Comparison of ENCODE assay signal across 21 cellular contexts in the genomic region with DNA sequence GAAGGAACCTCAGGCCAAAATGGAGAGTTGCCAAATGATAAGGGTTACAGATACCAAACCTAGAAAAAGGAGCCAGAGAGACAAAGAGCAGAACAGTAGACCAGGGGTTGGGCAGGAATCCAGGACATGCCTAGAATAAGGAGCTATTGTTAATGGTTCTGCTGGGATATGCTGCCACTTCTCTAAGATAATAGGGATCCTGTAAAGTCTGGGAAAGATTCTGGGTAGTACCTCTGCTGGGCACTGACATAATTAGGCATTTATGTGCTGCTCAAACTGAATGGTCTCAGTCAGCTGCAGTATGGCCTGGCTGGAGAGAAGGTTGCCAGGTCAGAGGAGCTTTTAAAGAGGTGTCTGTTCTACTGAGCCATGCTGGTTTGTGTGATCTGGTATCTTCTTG. TPM values are rescaled to one million over a fixed set of nuclear protein-coding genes. Genes with fewer than 3 reads are reported as not detected.
DNase-seq lines count a peak whose midpoint lies in the region; ATAC-seq, FAIRE-seq and TF ChIP-seq lines count a peak whose summit lies in the region.
"Had no signal": no experiment of that assay in that cellular context is flagged by ENCODE, and none has a peak within 500 bp of the region (broad histone marks: within the 10 kb centered on the region; RNA-seq: fewer than 3 reads in every experiment).

No MANE protein-coding gene starts in this region.

- ATAC-seq in K562, result no peak
- peak in 3 of 4 donors; percentile 29 to 47 (median 33) for ATAC-seq in right lobe of liver
- no peak for ATAC-seq in T-cell (replicated peaks in 1 of 4)

- no peak overlapping the region for H3K4me3 Mint-ChIP-seq in activated CD4-positive, alpha-beta T cell treated with anti-CD3 and anti-CD28 coated beads, Interleukin-2, amount 10 ng/mL, durations not matched to agents 24 days and 14 days
- no peak overlapping the region for H3K4me3 Mint-ChIP-seq in T-cell
- H3K4me3 Mint-ChIP-seq: B cell; CD4-positive, alpha-beta memory T cell had no signal

- no TSS peak for BruUV-seq in K562 (replicated peaks; lab: Mats Ljungman, UMichigan)

- FAIRE-seq in K562 (lab: Jason Lieb, UNC), result peak; percentile 35
- FAIRE-seq: D721Med, H54 had no signal

- H2AFZ ChIP-seq in K562 (ENCODE audit: low read depth, low read length), result no peak overlapping the region

- H3K9me3 ChIP-seq in K562 (replicated peaks; ENCODE audit: control insufficient read depth, insufficient read depth, low read depth, low read length) (no peaks in the 10 kb centered on the region), right lobe of liver (no peaks in the 10 kb centered on the region)
- H3K9me3 ChIP-seq: Peyer's patch had no signal

- H3K9ac ChIP-seq in K562 (ENCODE audit: insufficient read depth in 1 of 2, low read depth in 2 of 2, low read length in 2 of 2), result no peak overlapping the region

- intact Hi-C loops in K562 (cut with micrococcal nuclease) (no loop called here), right lobe of liver (cut with DNase I) (no loop called here)
- intact Hi-C loops in activated CD4-positive, alpha-beta T cell treated with anti-CD3 and anti-CD28 coated beads, Interleukin-2, amount 10 ng/mL, durations not matched to agents 24 days and 14 days (cut with micrococcal nuclease), result no loop called here

- TF ChIP-seq POLR2A in K562 (conservative IDR thresholded peaks at IDR 0.05) (no peak), right lobe of liver (IDR thresholded peaks at IDR 0.05) (no peak)

- H3K27ac Mint-ChIP-seq in activated CD4-positive, alpha-beta T cell treated with anti-CD3 and anti-CD28 coated beads, Interleukin-2, amount 10 ng/mL, durations not matched to agents 24 days and 14 days, result no peak overlapping the region
- no peak overlapping the region for H3K27ac Mint-ChIP-seq in T-cell
- H3K27ac Mint-ChIP-seq: B cell; CD4-positive, alpha-beta memory T cell had no signal

- no peak for TF ChIP-seq RAD21 in K562 (CRISPR knock-in tag; conservative IDR thresholded peaks at IDR 0.05 in 1 of 2, IDR thresholded peaks at IDR 0.05 in 1 of 2)

- H3K27me3 ChIP-seq in K562 (ENCODE audit: control insufficient read depth in 2 of 2, insufficient read depth in 2 of 2, low read length in 2 of 2) (no peaks in the 10 kb centered on the region), right lobe of liver (no peaks in the 10 kb centered on the region)
- H3K27me3 ChIP-seq: Peyer's patch had no signal

- H3K36me3 ChIP-seq in K562 (ENCODE audit: control insufficient read depth, insufficient read depth, low read length), result no peaks in the 10 kb centered on the region
- no peaks in the 10 kb centered on the region for H3K36me3 ChIP-seq in right lobe of liver
- H3K36me3 ChIP-seq: Peyer's patch had no signal

- CTCF ChIA-PET in K562 (lab: Yijun Ruan, JAX; ENCODE audit: low intra/inter-chr PET ratio), result no interaction called here
- CTCF ChIA-PET in T-cell (lab: Charles Lee), result no interaction called here

- no peak overlapping the region for H3K4me3 ChIP-seq in K562
- no peak overlapping the region for H3K4me3 ChIP-seq in right lobe of liver
- H3K4me3 ChIP-seq: Peyer's patch had no signal

- no peaks in the 10 kb centered on the region for H3K27me3 Mint-ChIP-seq in activated CD4-positive, alpha-beta T cell treated with anti-CD3 and anti-CD28 coated beads, Interleukin-2, amount 10 ng/mL, durations not matched to agents 24 days and 14 days
- no peaks in the 10 kb centered on the region for H3K27me3 Mint-ChIP-seq in T-cell
- H3K27me3 Mint-ChIP-seq: B cell had no signal

- no peaks in the 10 kb centered on the region for H3K36me3 Mint-ChIP-seq in activated CD4-positive, alpha-beta T cell treated with anti-CD3 and anti-CD28 coated beads, Interleukin-2, amount 10 ng/mL, durations not matched to agents 24 days and 14 days (ENCODE audit: low read depth)
- H3K36me3 Mint-ChIP-seq in T-cell, result no peaks in the 10 kb centered on the region
- H3K36me3 Mint-ChIP-seq: CD4-positive, alpha-beta memory T cell had no signal

- H3K27ac ChIP-seq in K562 (ENCODE audit: extremely low read depth, low read depth, low read length) (no peak overlapping the region), right lobe of liver (no peak overlapping the region)
- H3K27ac ChIP-seq: Peyer's patch had no signal

- in situ Hi-C loops in K562 (cut with MboI), result no loop called here

- H3K4me1 ChIP-seq in K562 (replicated peaks in 1 of 2; ENCODE audit: control insufficient read depth in 2 of 2, insufficient read depth in 2 of 2, low read length in 2 of 2) (no peaks in the 10 kb centered on the region; a peak in 1 of 5 replicates), right lobe of liver (no peaks in the 10 kb centered on the region)
- H3K4me1 ChIP-seq: Peyer's patch had no signal

- no peak overlapping the region for H3K4me2 ChIP-seq in K562 (ENCODE audit: insufficient read depth, low read length)

- no peaks in the 10 kb centered on the region for H3K79me2 ChIP-seq in K562 (ENCODE audit: control insufficient read depth, insufficient read depth, low read length)

- no peaks in the 10 kb centered on the region for H3K9me3 Mint-ChIP-seq in activated CD4-positive, alpha-beta T cell treated with anti-CD3 and anti-CD28 coated beads, Interleukin-2, amount 10 ng/mL, durations not matched to agents 24 days and 14 days
- H3K9me3 Mint-ChIP-seq in T-cell, result no peaks in the 10 kb centered on the region
- H3K9me3 Mint-ChIP-seq: CD4-positive, alpha-beta memory T cell had no signal

- TF ChIP-seq CTCF in K562 (IDR thresholded peaks at IDR 0.05 in 2 of 3, conservative IDR thresholded peaks at IDR 0.05 in 1 of 3; ENCODE audit: insufficient read depth in 2 of 3, low read depth in 1 of 3, low read length in 3 of 3) (no peak), right lobe of liver (IDR thresholded peaks at IDR 0.05) (no peak)

- no peaks in the 10 kb centered on the region for H3K4me1 Mint-ChIP-seq in activated CD4-positive, alpha-beta T cell treated with anti-CD3 and anti-CD28 coated beads, Interleukin-2, amount 10 ng/mL, durations not matched to agents 24 days and 14 days
- H3K4me1 Mint-ChIP-seq in T-cell, result no peaks in the 10 kb centered on the region
- H3K4me1 Mint-ChIP-seq: CD4-positive, alpha-beta memory T cell had no signal

- H3K9me1 ChIP-seq in K562 (ENCODE audit: control insufficient read depth, insufficient read depth, low read length), result no peaks in the 10 kb centered on the region

- DNase-seq in A172 (ENCODE audit: low spot score), result peak; percentile 2
- peak; percentile 28 for DNase-seq in NCI-H1105 treated with DMSO at 0.1 percent for 48 hours (lab: John Stamatoyannopoulos, UW)
- no peak for DNase-seq in K562 (ENCODE audit: extremely low read depth in 1 of 4, low spot score in 3 of 4)
- no peak for DNase-seq in right lobe of liver
- DNase-seq in activated CD4-positive, alpha-beta T cell treated with anti-CD3 and anti-CD28 coated beads, Interleukin-2, amount 10 ng/mL, durations not matched to agents 24 days and 14 days, result no peak
- DNase-seq in T-cell, result no peak
- DNase-seq in stimulated activated CD4-positive, alpha-beta T cell treated with anti-CD3 and anti-CD28 coated beads, Interleukin-4, amount 100 ng/mL, for 24 hours, result no peak
- DNase-seq: ACHN; CD4-positive, alpha-beta memory T cell; DND-41; GF-D8; KG1; NCI-H1092 treated with DMSO at 0.1 percent for 48 hours; NCI-H187 treated with DMSO at 0.1 percent for 48 hours; NCI-H345; NCI-H526 treated with DMSO at 0.1 percent for 48 hours; Peyer's patch; SHP77 treated with DMSO at 0.1 percent for 48 hours had no signal

- TF ChIP-seq EP300 in K562 (IDR thresholded peaks at IDR 0.05; ENCODE audit: low read length), result no peak

- POLR2A ChIA-PET in K562 (lab: Yijun Ruan, JAX) (interaction anchor here (0.9 to 1.3 kb wide), 3 partner anchors 18 to 32 kb away, joined by 3 to 4 read pairs (median 3); a partner anchor contains a TSS), T-cell (lab: Charles Lee) (no interaction called here)

- H4K20me1 ChIP-seq in K562 (replicated peaks; ENCODE audit: control insufficient read depth, insufficient read depth, low read length), result no peaks in the 10 kb centered on the region

TF ChIP-seq in K562, 482 proteins besides CTCF, POLR2A, EP300 and RAD21:
- TF ChIP-seq NFIC (IDR thresholded peaks at IDR 0.05), result 0 out of 2 replicates have a peak, but pooled peaks have one; percentile 32
- TF ChIP-seq NR2C1 (IDR thresholded peaks at IDR 0.05), result no peak
- no peak for TF ChIP-seq NR2C1 (tag; IDR thresholded peaks at IDR 0.05)

RNA-seq across cellular contexts. Expression of a gene that starts 19.9 kb away (rescaled TPM):
- 8.0 and 9.3 TPM in 2 replicates for total RNA-seq in A172 (2014; rRNA removed; shearing (Covaris generic))
- 9.0 and 32.0 TPM in 2 replicates for total RNA-seq in K562 (2011; cell fraction: chromatin; rRNA removed; ENCODE audit: low replicate concordance)
- 6.2 and 11.7 TPM in 2 replicates for total RNA-seq in K562 (2011; cell fraction: nucleolus; rRNA removed)
- total RNA-seq in K562 (2011; cell fraction: nucleoplasm; rRNA removed), result 13.6 and 23.1 TPM in 2 replicates
- total RNA-seq in K562 (2014; rRNA removed) (20.0 and 21.5 TPM in 2 replicates), K562 (2014; rRNA removed; fragmentation: Illumina TruSeq; extraction: Trizol) (42.8 and 51.2 TPM in 2 replicates), K562 (2015; rRNA removed; fragmentation: Illumina TruSeq; extraction: Trizol) (36.8 and 39.0 TPM in 2 replicates), K562 (2021) (31.8 and 38.7 TPM in 2 replicates), right lobe of liver (10 to 100 TPM; 15.4 to 34.0 (median 21.5) TPM), T-cell (10 to 100 TPM; 19.5 to 35.8 (median 26.5) TPM)
- polyA plus RNA-seq in K562 (2011; rRNA removed) (16.2 and 17.1 TPM in 2 replicates), K562 (2014; fragmentation: Illumina TruSeq; extraction: Trizol) (17.2 and 19.6 TPM in 2 replicates), K562 (2014; fragmentation: Nextera tagmentation; extraction: Ambion mirVana) (1 to 10 TPM; 4.3 to 6.3 TPM), K562 (2014; rRNA removed) (9.8 and 10.9 TPM in 2 replicates)
- 2.5 and 6.4 TPM in 2 replicates for polyA plus RNA-seq in K562 (2011; cell fraction: cytosol; rRNA removed)
- polyA plus RNA-seq in K562 (2011; cell fraction: nucleus; rRNA removed), result 8.3 and 13.4 TPM in 2 replicates
- polyA plus RNA-seq in K562 (2012), result 8.2 and 14.6 TPM in 2 replicates
- 75.5 and 131 TPM in 2 replicates for polyA minus RNA-seq in K562 (2011; rRNA and poly(A)+ RNA removed)
- 20.7 and 24.4 TPM in 2 replicates for polyA minus RNA-seq in K562 (2011; cell fraction: cytosol; rRNA and poly(A)+ RNA removed)
- polyA minus RNA-seq in K562 (2011; cell fraction: nucleus; rRNA and poly(A)+ RNA removed), result 15.5 and 40.9 TPM in 2 replicates
- total RNA-seq in activated CD4-positive, alpha-beta T cell treated with anti-CD3 and anti-CD28 coated beads, Interleukin-2, amount 10 ng/mL, durations not matched to agents 24 days and 14 days, result 10.1 and 10.2 TPM in 2 replicates

Comparison
In these comparisons a context has a peak if more than half of its experiments do, and no peak if none do; other contexts are left out.
1. DNase-seq: peak in A172 (single experiment) and NCI-H1105 treated with DMSO at 0.1 percent for 48 hours (single experiment); none in K562 (0 of 4), right lobe of liver (0 of 3), activated CD4-positive, alpha-beta T cell treated with anti-CD3 and anti-CD28 coated beads, Interleukin-2, amount 10 ng/mL, durations not matched to agents 24 days and 14 days (single experiment), T-cell (0 of 34) and stimulated activated CD4-positive, alpha-beta T cell treated with anti-CD3 and anti-CD28 coated beads, Interleukin-4, amount 100 ng/mL, for 24 hours (single experiment).
2. ATAC-seq: peak in right lobe of liver (3 of 4); none in K562 (single experiment) and T-cell (0 of 4).